ENCODE assay signal across 19 cellular contexts in the genomic region with DNA sequence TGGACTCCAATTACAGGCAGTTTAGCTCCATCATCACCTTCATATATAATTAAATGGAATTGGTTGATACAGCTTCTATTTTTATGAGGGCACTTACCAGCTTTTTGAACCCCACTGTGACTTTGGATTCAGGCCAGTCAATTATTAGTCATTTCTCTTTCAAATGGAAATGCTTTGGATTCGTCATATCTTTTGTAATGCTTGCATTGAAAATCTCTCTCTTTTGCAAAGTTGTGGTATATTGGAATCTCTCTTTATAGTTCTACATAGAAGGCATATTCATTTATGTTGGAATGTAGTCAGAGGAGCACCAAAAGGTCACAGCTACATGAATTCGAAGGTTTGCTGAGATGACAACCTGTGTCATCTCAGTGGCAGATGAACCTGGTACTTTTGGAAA.
A peak's percentile ranks its signal among the peaks of the same experiment; 100 is the strongest.
DNase-seq lines count a peak whose midpoint lies in the region; ATAC-seq and TF ChIP-seq lines count a peak whose summit lies in the region.
"Had no signal": no experiment of that assay in that cellular context is flagged by ENCODE, and none has a peak within 500 bp of the region (broad histone marks: within the 10 kb centered on the region; RNA-seq: fewer than 3 reads in every experiment).

No MANE protein-coding gene starts in this region.

- H3K4me3 Mint-ChIP-seq in MCF 10A (ENCODE audit: unreplicated experiment), result no peak overlapping the region
- H3K4me3 Mint-ChIP-seq in T-helper 17 cell, result no peak overlapping the region
- H3K4me3 Mint-ChIP-seq: CD4-positive, CD25-positive, alpha-beta regulatory T cell; natural killer cell treated with Interleukin-12 subunit alpha and Interleukin-12 subunit beta and Interleukin-15 and Interleukin-18, amount 100 ng/mL, for 72 hours; stimulated activated naive CD8-positive, alpha-beta T cell treated with anti-CD3 and anti-CD28 coated beads, Interleukin-15, Interleukin-2, amounts not matched to agents 100 ng/mL and 50 ng/mL, for 24 hours had no signal

- H3K36me3 Mint-ChIP-seq in MCF 10A (ENCODE audit: insufficient read depth, unreplicated experiment) (no peaks in the 10 kb centered on the region), T-helper 17 cell (ENCODE audit: low read depth) (no peaks in the 10 kb centered on the region)
- H3K36me3 Mint-ChIP-seq: CD4-positive, CD25-positive, alpha-beta regulatory T cell; natural killer cell treated with Interleukin-12 subunit alpha and Interleukin-12 subunit beta and Interleukin-15 and Interleukin-18, amount 100 ng/mL, for 72 hours had no signal

- H3K4me1 ChIP-seq in breast epithelium (no peaks in the 10 kb centered on the region), mammary epithelial cell (ENCODE audit: insufficient read depth, low read length) (no peaks in the 10 kb centered on the region), right cardiac atrium (ENCODE audit: control insufficient read depth, insufficient read depth, low read length) (no peaks in the 10 kb centered on the region)
- H3K4me1 ChIP-seq: prostate gland, upper lobe of right lung had no signal

- no peak overlapping the region for H3K9ac ChIP-seq in mammary epithelial cell (ENCODE audit: insufficient read depth, low read length)

- no peaks in the 10 kb centered on the region for H3K9me3 Mint-ChIP-seq in MCF 10A (ENCODE audit: unreplicated experiment)
- H3K9me3 Mint-ChIP-seq: stimulated activated naive CD8-positive, alpha-beta T cell treated with anti-CD3 and anti-CD28 coated beads, Interleukin-15, Interleukin-2, amounts not matched to agents 100 ng/mL and 50 ng/mL, for 24 hours had no signal

- H3K4me2 ChIP-seq in mammary epithelial cell (ENCODE audit: insufficient read depth, low read depth, low read length), result no peak overlapping the region

- BruUV-seq in MCF 10A (replicated peaks; lab: Mats Ljungman, UMichigan) (no TSS peak), mammary epithelial cell (replicated peaks; lab: Mats Ljungman, UMichigan) (no TSS peak)

- DNase-seq in MCF 10A (ENCODE audit: unreplicated experiment), result peak; percentile 51
- DNase-seq in breast epithelium (ENCODE audit: low spot score in 2 of 2), result no peak
- DNase-seq in NCI-H446 treated with DMSO at 0.1 percent for 48 hours (lab: John Stamatoyannopoulos, UW), result peak; percentile 6
- peak; percentile 19 for DNase-seq in mammary epithelial cell
- no peak for DNase-seq in T-helper 17 cell
- DNase-seq in NK-92 treated with Interleukin-12 subunit alpha and Interleukin-12 subunit beta, amount 100 ng/mL, for 24 hours (lab: John Stamatoyannopoulos, UW), result no peak
- DNase-seq in right cardiac atrium, result no peak
- no peak for DNase-seq in Right ventricle myocardium inferior (ENCODE audit: missing footprints)
- DNase-seq: 8988T; activated CD4-positive, CD25-positive, alpha-beta regulatory T cell; activated effector memory CD4-positive, alpha-beta T cell treated with Interleukin-2 at 50 U/mL for 16 hours; amygdala; CD4-positive, CD25-positive, alpha-beta regulatory T cell; stimulated activated CD4-positive, alpha-beta T cell treated with anti-CD3 and anti-CD28 coated beads, Interleukin-15, amount 100 ng/mL, for 24 hours; upper lobe of right lung had no signal

- H3K27me3 ChIP-seq in breast epithelium (no peaks in the 10 kb centered on the region), mammary epithelial cell (ENCODE audit: insufficient read depth, low read length) (no peaks in the 10 kb centered on the region), right cardiac atrium (ENCODE audit: control insufficient read depth, insufficient read depth) (no peaks in the 10 kb centered on the region)
- H3K27me3 ChIP-seq: upper lobe of right lung had no signal

- TF ChIP-seq POLR2A in breast epithelium (IDR thresholded peaks at IDR 0.05), result no peak

- H3K4me1 Mint-ChIP-seq in MCF 10A (ENCODE audit: insufficient read depth, unreplicated experiment), result no peaks in the 10 kb centered on the region
- H3K4me1 Mint-ChIP-seq in T-helper 17 cell, result no peaks in the 10 kb centered on the region
- H3K4me1 Mint-ChIP-seq: CD4-positive, CD25-positive, alpha-beta regulatory T cell had no signal

- H3K27me3 Mint-ChIP-seq in MCF 10A (ENCODE audit: insufficient read depth, unreplicated experiment) (no peaks in the 10 kb centered on the region), T-helper 17 cell (no peaks in the 10 kb centered on the region)
- H3K27me3 Mint-ChIP-seq: CD4-positive, CD25-positive, alpha-beta regulatory T cell; natural killer cell treated with Interleukin-12 subunit alpha and Interleukin-12 subunit beta and Interleukin-15 and Interleukin-18, amount 100 ng/mL, for 72 hours; stimulated activated naive CD8-positive, alpha-beta T cell treated with anti-CD3 and anti-CD28 coated beads, Interleukin-15, Interleukin-2, amounts not matched to agents 100 ng/mL and 50 ng/mL, for 24 hours had no signal

- POLR2A ChIA-PET in MCF 10A (lab: Yijun Ruan, JAX), result interaction anchor here (0.6 to 0.7 kb wide), 2 partner anchors 20 to 254 kb away, joined by 3 to 4 read pairs; no protein-coding TSS in a partner anchor

- no peak for TF ChIP-seq CTCF in MCF 10A (IDR thresholded peaks at IDR 0.05; ENCODE audit: unreplicated experiment)
- TF ChIP-seq CTCF in breast epithelium (IDR thresholded peaks at IDR 0.05), result no peak
- no peak for TF ChIP-seq CTCF in mammary epithelial cell (conservative IDR thresholded peaks at IDR 0.05 in 1 of 2, IDR thresholded peaks at IDR 0.05 in 1 of 2; ENCODE audit: extremely low read depth in 1 of 2, insufficient read depth in 1 of 2, low read depth in 1 of 2, low read length in 2 of 2)

- no peak overlapping the region for H3K4me3 ChIP-seq in breast epithelium
- H3K4me3 ChIP-seq in mammary epithelial cell (replicated peaks in 1 of 3; ENCODE audit: insufficient read depth in 1 of 3, low read depth in 2 of 3, low read length in 3 of 3), result no peak overlapping the region
- H3K4me3 ChIP-seq in right cardiac atrium (ENCODE audit: low read length), result no peak overlapping the region
- H3K4me3 ChIP-seq: coronary artery, prostate gland, upper lobe of right lung had no signal

- no peak overlapping the region for H2AFZ ChIP-seq in mammary epithelial cell (ENCODE audit: low read depth, low read length)

- intact Hi-C loops in MCF 10A (cut with micrococcal nuclease), result no loop called here
- intact Hi-C loops in breast epithelium (cut with DNase I; ENCODE audit: low total_unique reads), result no loop called here
- intact Hi-C loops in mammary epithelial cell (cut with micrococcal nuclease), result no loop called here
- intact Hi-C loops in right cardiac atrium (cut with DNase I), result no loop called here
- intact Hi-C loops in Right ventricle myocardium inferior (cut with DNase I), result no loop called here

- H3K9me3 ChIP-seq in breast epithelium (no peaks in the 10 kb centered on the region), mammary epithelial cell (replicated peaks; ENCODE audit: insufficient read depth, low read length) (no peaks in the 10 kb centered on the region), T-helper 17 cell (ENCODE audit: control insufficient read depth, low read length, poor library complexity, severe bottlenecking) (no peaks in the 10 kb centered on the region), right cardiac atrium (ENCODE audit: control insufficient read depth, low read length) (no peaks in the 10 kb centered on the region)
- H3K9me3 ChIP-seq: prostate gland, upper lobe of right lung had no signal

- no peak for ATAC-seq in T-helper 17 cell
- ATAC-seq in right cardiac atrium, result no peak
- ATAC-seq in Right ventricle myocardium inferior, result no peak
- ATAC-seq: natural killer cell treated with Interleukin-12 subunit alpha and Interleukin-12 subunit beta and Interleukin-15 and Interleukin-18, amount 100 ng/mL, for 72 hours; upper lobe of right lung had no signal

- H3K27ac ChIP-seq in breast epithelium (no peak overlapping the region), mammary epithelial cell (ENCODE audit: insufficient read depth, low read depth, low read length) (no peak overlapping the region), right cardiac atrium (ENCODE audit: low read length) (no peak overlapping the region)
- H3K27ac ChIP-seq: coronary artery, prostate gland, upper lobe of right lung had no signal

- 77% methylated on average over 2 of the region's 2 CpGs for WGBS in mammary epithelial cell (ENCODE audit: low coverage, missing lambda C conversion rate)
- 79% methylated on average over 2 of the region's 2 CpGs for WGBS in right cardiac atrium

- no peaks in the 10 kb centered on the region for H4K20me1 ChIP-seq in mammary epithelial cell (ENCODE audit: insufficient read depth, low read length)

- CTCF ChIA-PET in MCF 10A (lab: Yijun Ruan, JAX) (no interaction called here), mammary epithelial cell (lab: Charles Lee; ENCODE audit: low non-redundant PET) (no interaction called here)

- no peak overlapping the region for H3K27ac Mint-ChIP-seq in MCF 10A (ENCODE audit: low read depth, unreplicated experiment)
- no peak overlapping the region for H3K27ac Mint-ChIP-seq in T-helper 17 cell
- H3K27ac Mint-ChIP-seq: CD4-positive, CD25-positive, alpha-beta regulatory T cell; natural killer cell treated with Interleukin-12 subunit alpha and Interleukin-12 subunit beta and Interleukin-15 and Interleukin-18, amount 100 ng/mL, for 72 hours; stimulated activated naive CD8-positive, alpha-beta T cell treated with anti-CD3 and anti-CD28 coated beads, Interleukin-15, Interleukin-2, amounts not matched to agents 100 ng/mL and 50 ng/mL, for 24 hours had no signal

- no peaks in the 10 kb centered on the region for H3K79me2 ChIP-seq in mammary epithelial cell (ENCODE audit: insufficient read depth, low read length)

- H3K36me3 ChIP-seq in breast epithelium (no peaks in the 10 kb centered on the region), mammary epithelial cell (ENCODE audit: insufficient read depth, low read length) (no peaks in the 10 kb centered on the region)
- H3K36me3 ChIP-seq: prostate gland, upper lobe of right lung had no signal

- dilution Hi-C loops in mammary epithelial cell (cut with HindIII; ENCODE audit: low sequenced_read_pairs), result no loop called here

- in situ Hi-C loops in mammary epithelial cell (cut with MboI; ENCODE audit: low sequenced_read_pairs in 2 of 2), result no loop called here

Comparison
In these comparisons a context has a peak if more than half of its experiments do, and no peak if none do; other contexts are left out.
1. DNase-seq: peak in MCF 10A (single experiment), NCI-H446 treated with DMSO at 0.1 percent for 48 hours (single experiment) and mammary epithelial cell (single experiment); none in breast epithelium (0 of 2), T-helper 17 cell (0 of 3), NK-92 treated with Interleukin-12 subunit alpha and Interleukin-12 subunit beta, amount 100 ng/mL, for 24 hours (single experiment), right cardiac atrium (0 of 3) and Right ventricle myocardium inferior (single experiment).